13 cellular contexts compared by ENCODE assay signal in genomic region chr5:177520271-177520670, GRCh38. TPM values are rescaled to one million over a fixed set of nuclear protein-coding genes. Genes with fewer than 3 reads are reported as not detected.
A peak's percentile ranks its signal among the peaks of the same experiment; 100 is the strongest.
DNase-seq lines count a peak whose midpoint lies in the region; ATAC-seq and TF ChIP-seq lines count a peak whose summit lies in the region.
"Had no signal": no experiment of that assay in that cellular context is flagged by ENCODE, and none has a peak within 500 bp of the region (broad histone marks: within the 10 kb centered on the region; RNA-seq: fewer than 3 reads in every experiment).

No MANE protein-coding gene starts in this region.

- no peaks in the 10 kb centered on the region for H3K27me3 Mint-ChIP-seq in activated T-cell treated with anti-CD3 and anti-CD28 coated beads, Interleukin-2, amount 50 U/mL, for 24 hours
- no peaks in the 10 kb centered on the region for H3K27me3 Mint-ChIP-seq in IgD-negative memory B cell
- no peaks in the 10 kb centered on the region for H3K27me3 Mint-ChIP-seq in central memory CD8-positive, alpha-beta T cell
- H3K27me3 Mint-ChIP-seq: activated B cell treated with CpG ODN at 0.5 μM for 24 hours, type B pancreatic cell had no signal

- H3K4me3 ChIP-seq in sigmoid colon: no peak overlapping the region
- H3K4me3 ChIP-seq: adrenal gland had no signal

- no peak for ATAC-seq in central memory CD8-positive, alpha-beta T cell (replicated peaks; ENCODE audit: extremely low read depth, poor library complexity, severe bottlenecking)
- ATAC-seq: left lobe of liver had no signal

- H3K27me3 ChIP-seq in sigmoid colon: no peaks in the 10 kb centered on the region
- H3K27me3 ChIP-seq: adrenal gland had no signal

- intact Hi-C loops in sigmoid colon (cut with DNase I): no loop called here

- TF ChIP-seq EP300 in sigmoid colon (IDR thresholded peaks at IDR 0.05): no peak

- no peaks in the 10 kb centered on the region for H3K9me3 Mint-ChIP-seq in activated T-cell treated with anti-CD3 and anti-CD28 coated beads, Interleukin-2, amount 50 U/mL, for 24 hours
- H3K9me3 Mint-ChIP-seq in IgD-negative memory B cell: no peaks in the 10 kb centered on the region
- H3K9me3 Mint-ChIP-seq in central memory CD8-positive, alpha-beta T cell: no peaks in the 10 kb centered on the region
- H3K9me3 Mint-ChIP-seq: activated B cell treated with CpG ODN at 0.5 μM for 24 hours, type B pancreatic cell had no signal

- peaks cover 40% of the 10 kb centered on the region for H3K4me1 Mint-ChIP-seq in activated T-cell treated with anti-CD3 and anti-CD28 coated beads, Interleukin-2, amount 50 U/mL, for 24 hours (ENCODE audit: low read depth)
- peaks cover 4 to 28% (median 27%) of the 10 kb centered on the region in 3 donors for H3K4me1 Mint-ChIP-seq in IgD-negative memory B cell
- H3K4me1 Mint-ChIP-seq in central memory CD8-positive, alpha-beta T cell: peaks cover 52% of the 10 kb centered on the region

- TF ChIP-seq POLR2A in sigmoid colon (IDR thresholded peaks at IDR 0.05): no peak

- TF ChIP-seq CTCF in sigmoid colon (IDR thresholded peaks at IDR 0.05): no peak

- no peak overlapping the region for H3K27ac ChIP-seq in sigmoid colon
- H3K27ac ChIP-seq: adrenal gland had no signal

- peaks cover 32 to 68% (median 49%) of the 10 kb centered on the region in 4 donors for H3K36me3 ChIP-seq in sigmoid colon

- no peaks in the 10 kb centered on the region for H3K9me3 ChIP-seq in sigmoid colon
- H3K9me3 ChIP-seq: adrenal gland had no signal

- peak overlapping the region; percentile 88 for H3K27ac Mint-ChIP-seq in activated T-cell treated with anti-CD3 and anti-CD28 coated beads, Interleukin-2, amount 50 U/mL, for 24 hours
- peak overlapping the region in 2 of 3 donors; percentile 13 to 77 for H3K27ac Mint-ChIP-seq in IgD-negative memory B cell
- H3K27ac Mint-ChIP-seq in central memory CD8-positive, alpha-beta T cell (ENCODE audit: low read depth): peak overlapping the region; percentile 86
- H3K27ac Mint-ChIP-seq: type B pancreatic cell had no signal

- no peak overlapping the region for H3K4me3 Mint-ChIP-seq in activated T-cell treated with anti-CD3 and anti-CD28 coated beads, Interleukin-2, amount 50 U/mL, for 24 hours
- H3K4me3 Mint-ChIP-seq in IgD-negative memory B cell: peak overlapping the region in 1 of 4 donors; percentile 56
- no peak overlapping the region for H3K4me3 Mint-ChIP-seq in central memory CD8-positive, alpha-beta T cell
- H3K4me3 Mint-ChIP-seq: activated B cell treated with CpG ODN at 0.5 μM for 24 hours, type B pancreatic cell had no signal

- no peak for DNase-seq in activated T-cell treated with anti-CD3 and anti-CD28 coated beads, Interleukin-2, amount 50 U/mL, for 24 hours
- no peak for DNase-seq in activated T-cell treated with anti-CD3 and anti-CD28 coated beads, Interleukin-2, amount 50 U/mL, for 48 hours
- no peak for DNase-seq in central memory CD8-positive, alpha-beta T cell (ENCODE audit: low spot score in 2 of 2)
- DNase-seq in sigmoid colon (peak; percentile 52), NCI-H1417 (lab: John Stamatoyannopoulos, UW) (no peak), AML-193 (lab: John Stamatoyannopoulos, UW) (no peak), NAMALWA (ENCODE audit: low spot score) (no peak)
- DNase-seq: activated B cell treated with CpG ODN at 0.5 μM for 24 hours; adrenal gland; stimulated activated CD4-positive, alpha-beta T cell treated with anti-CD3 and anti-CD28 coated beads, Interleukin-4, amount 100 ng/mL, for 4 hours had no signal

- H3K4me1 ChIP-seq in sigmoid colon: peaks cover 0 to 28% (median 14%) of the 10 kb centered on the region in 4 donors

- 92 to 94% methylated on average over 3 of the region's 3 CpGs for WGBS in sigmoid colon, 2 donors

- peaks cover 76% of the 10 kb centered on the region for H3K36me3 Mint-ChIP-seq in activated T-cell treated with anti-CD3 and anti-CD28 coated beads, Interleukin-2, amount 50 U/mL, for 24 hours (ENCODE audit: low read depth)
- H3K36me3 Mint-ChIP-seq in IgD-negative memory B cell: peaks cover 2% of the 10 kb centered on the region
- H3K36me3 Mint-ChIP-seq in central memory CD8-positive, alpha-beta T cell (ENCODE audit: insufficient read depth): peaks cover 22% of the 10 kb centered on the region

RNA-seq across cellular contexts. Expression of gene DDX41, which starts 3.5 kb away (rescaled TPM):
- polyA plus RNA-seq in IgD-negative memory B cell (74.2 TPM), sigmoid colon (10 to 100 TPM; 69.7 to 78.4 (median 72.6) TPM)
- total RNA-seq in sigmoid colon: 10 to 100 TPM; 47.8 to 55.1 (median 51.6) TPM

RNA-seq across cellular contexts. Expression of gene DOK3, which starts 10.6 kb away (rescaled TPM):
- polyA plus RNA-seq in IgD-negative memory B cell: 154 TPM
- total RNA-seq in sigmoid colon: 1 to 10 TPM; 4.6 to 8.0 (median 6.5) TPM
- 10 to 100 TPM in 1 of 3 donors, 1 to 10 TPM in 2; 3.0 to 20.2 (median 7.2) TPM for polyA plus RNA-seq in sigmoid colon

RNA-seq across cellular contexts. Expression of gene PDLIM7, which starts 22.9 kb away (rescaled TPM):
- polyA plus RNA-seq in IgD-negative memory B cell: 16.3 TPM
- 100 to 1,000 TPM; 274 to 923 (median 482) TPM for total RNA-seq in sigmoid colon
- polyA plus RNA-seq in sigmoid colon: 10 to 100 TPM in 2 of 3 donors, 1 to 10 TPM in 1; 7.2 to 58.5 (median 14.4) TPM

RNA-seq across cellular contexts. Expression of gene FAM193B, which starts 34.1 kb away (rescaled TPM):
- polyA plus RNA-seq in IgD-negative memory B cell (4.5 TPM), sigmoid colon (10 to 100 TPM in 2 of 3 donors, 1 to 10 TPM in 1; 9.0 to 87.4 (median 10.2) TPM)
- total RNA-seq in sigmoid colon: 10 to 100 TPM; 39.6 to 82.8 (median 43.9) TPM

RNA-seq across cellular contexts. Expression of gene DBN1, which starts 46.8 kb away (rescaled TPM):
- polyA plus RNA-seq in IgD-negative memory B cell: 0.54 TPM
- total RNA-seq in sigmoid colon: 10 to 100 TPM; 54.8 to 100.0 (median 82.3) TPM
- polyA plus RNA-seq in sigmoid colon: 10 to 100 TPM in 2 of 3 donors, 1 to 10 TPM in 1; 6.0 to 22.2 (median 16.9) TPM
